ENCODE assay signal across 9 cellular contexts in the genomic region with DNA sequence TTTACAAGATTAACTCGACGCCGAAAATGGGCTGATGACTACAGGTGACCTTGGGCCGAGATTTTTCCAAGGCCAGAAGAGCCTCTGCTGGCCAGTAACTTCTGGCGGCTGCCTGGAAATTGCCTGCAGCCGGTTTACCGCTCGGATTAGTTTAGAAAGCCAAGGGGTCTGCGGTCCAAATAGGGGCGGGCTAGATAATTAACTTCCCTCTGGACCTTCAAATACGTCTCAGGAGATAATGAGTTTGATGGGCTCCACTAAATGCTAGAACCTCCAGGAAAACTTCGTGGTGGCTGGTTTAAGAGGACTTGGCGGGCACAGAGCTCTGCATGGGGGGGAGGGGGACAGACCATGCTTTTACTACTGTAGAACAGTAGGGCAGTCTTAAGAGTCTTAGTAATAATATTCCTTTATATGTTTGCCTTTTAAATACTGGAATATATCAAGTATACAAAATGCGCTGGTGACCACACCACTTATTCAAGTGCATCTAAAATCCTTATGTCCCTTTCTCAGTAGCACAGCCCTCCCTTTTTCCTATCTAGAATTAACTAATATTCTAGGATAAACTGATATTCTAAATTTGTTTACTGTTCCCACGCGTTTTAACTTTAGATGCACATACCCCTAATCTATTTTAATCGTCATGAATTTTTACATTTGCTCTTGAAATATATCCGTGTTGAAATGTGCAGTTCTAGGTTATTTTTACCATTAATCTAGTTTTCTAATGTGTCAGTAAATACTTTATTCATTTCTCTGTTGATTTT.
DNase-seq lines count a peak whose midpoint lies in the region; ATAC-seq and TF ChIP-seq lines count a peak whose summit lies in the region.
"Had no signal": no experiment of that assay in that cellular context is flagged by ENCODE, and none has a peak within 500 bp of the region (broad histone marks: within the 10 kb centered on the region; RNA-seq: fewer than 3 reads in every experiment).

No MANE protein-coding gene starts in this region.

- peak; percentile 18 for ATAC-seq in GM21825 (IDR thresholded peaks at IDR 0.05; ENCODE audit: unreplicated experiment)

- 31 to 39% methylated on average over 18 of the region's 18 CpGs for WGBS in lower leg skin, 2 donors
- WGBS in urinary bladder, result 18% methylated on average over 18 of the region's 18 CpGs

- TF ChIP-seq CTCF in brain (conservative IDR thresholded peaks at IDR 0.05), result no peak
- TF ChIP-seq CTCF in lower leg skin (IDR thresholded peaks at IDR 0.05), result no peak

- DNase-seq in NCI-H146 (lab: John Stamatoyannopoulos, UW) (peak; percentile 76), lower leg skin (ENCODE audit: low spot score in 2 of 2) (no peak), NCI-H510A treated with DMSO at 0.1 percent for 48 hours (lab: John Stamatoyannopoulos, UW) (no peak), NCI-H1092 (lab: John Stamatoyannopoulos, UW) (no peak)

- no peaks in the 10 kb centered on the region for H3K9me3 Mint-ChIP-seq in brain

- peak overlapping the region; percentile 23 for H3K27ac ChIP-seq in urinary bladder (ENCODE audit: low read depth)
- H3K27ac ChIP-seq: VCaP had no signal

- peak overlapping the region; percentile 92 to 100 (median 97) for H3K27ac Mint-ChIP-seq in brain

- H3K4me3 Mint-ChIP-seq in brain, result peak overlapping the region; percentile 88 to 99 (median 94)

- H3K4me3 ChIP-seq in lower leg skin (ENCODE audit: low read depth, poor library complexity, severe bottlenecking) (peak overlapping the region; percentile 25), urinary bladder (ENCODE audit: low read depth, low read length) (peak overlapping the region; percentile 35)

- no peaks in the 10 kb centered on the region for H3K36me3 Mint-ChIP-seq in brain

- H3K27me3 Mint-ChIP-seq in brain, result peaks cover 15% of the 10 kb centered on the region

- H3K4me1 ChIP-seq in urinary bladder (ENCODE audit: insufficient read depth), result no peaks in the 10 kb centered on the region

- TF ChIP-seq POLR2A in GM10847 (IDR thresholded peaks at IDR 0.05; ENCODE audit: extremely low read depth, insufficient read length) (peak; percentile 62), lower leg skin (IDR thresholded peaks at IDR 0.05) (no peak)

- H3K4me1 Mint-ChIP-seq in brain, result peaks cover 62% of the 10 kb centered on the region

- H3K36me3 ChIP-seq in urinary bladder (ENCODE audit: insufficient read depth), result no peaks in the 10 kb centered on the region

- intact Hi-C loops in lower leg skin (cut with DNase I; ENCODE audit: low total_unique reads), result no loop called here
